ENCODE assay signal across 1 cellular context in the genomic region with DNA sequence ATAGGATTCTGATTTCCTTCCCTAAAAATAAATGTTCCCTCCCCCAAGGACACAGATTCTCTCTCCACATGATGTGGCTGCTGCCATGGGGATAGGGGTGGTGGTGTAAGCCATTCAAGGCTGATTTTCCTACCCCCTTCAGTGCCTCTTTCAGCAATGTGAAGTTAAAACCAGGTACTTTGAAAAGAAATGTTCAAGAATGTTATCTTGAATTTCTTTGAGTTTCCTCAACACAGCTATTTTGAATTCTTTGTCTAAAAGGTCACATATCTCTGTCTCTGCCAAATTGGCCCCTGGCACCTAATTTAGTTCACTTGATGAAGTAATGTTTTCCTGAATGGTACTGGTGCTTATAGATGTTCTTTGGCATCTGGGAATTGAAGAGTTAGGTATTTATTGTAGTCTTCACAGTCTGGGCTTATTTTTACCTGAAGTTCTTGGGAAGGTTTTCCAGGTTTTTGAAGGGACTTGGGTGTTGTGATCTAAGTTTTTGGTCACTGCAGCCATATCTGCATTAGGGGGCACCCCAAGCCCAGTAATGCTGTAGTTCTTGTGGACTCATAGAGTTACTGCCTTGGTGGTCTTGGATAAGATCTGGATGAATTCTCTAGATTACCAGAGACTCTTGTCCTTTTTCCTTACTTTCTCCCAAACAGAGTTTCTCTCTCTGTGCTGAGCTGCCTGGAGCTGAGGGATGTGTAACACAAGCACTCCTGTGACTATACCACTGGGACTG.
TF ChIP-seq lines count a peak whose summit lies in the region.

No MANE protein-coding gene starts in this region.

TF ChIP-seq in endothelial cell of umbilical vein, 7 proteins besides CTCF, POLR2A, EP300 and RAD21:
- TF ChIP-seq MYC (IDR thresholded peaks at IDR 0.05; ENCODE audit: low read depth, low read length) (no peak), GATA2 (IDR thresholded peaks at IDR 0.05; ENCODE audit: insufficient read depth, insufficient read length, low read depth, low read length) (no peak), FOS (IDR thresholded peaks at IDR 0.05; ENCODE audit: borderline replicate concordance, insufficient read depth, low read length) (no peak), JUN (IDR thresholded peaks at IDR 0.05; ENCODE audit: borderline replicate concordance, insufficient read depth, insufficient read length, low read depth) (no peak), EZH2 (IDR thresholded peaks at IDR 0.05; ENCODE audit: borderline replicate concordance, low read depth, low read length, severe bottlenecking) (no peak)
